29 cellular contexts compared by ENCODE assay signal in the genomic region with DNA sequence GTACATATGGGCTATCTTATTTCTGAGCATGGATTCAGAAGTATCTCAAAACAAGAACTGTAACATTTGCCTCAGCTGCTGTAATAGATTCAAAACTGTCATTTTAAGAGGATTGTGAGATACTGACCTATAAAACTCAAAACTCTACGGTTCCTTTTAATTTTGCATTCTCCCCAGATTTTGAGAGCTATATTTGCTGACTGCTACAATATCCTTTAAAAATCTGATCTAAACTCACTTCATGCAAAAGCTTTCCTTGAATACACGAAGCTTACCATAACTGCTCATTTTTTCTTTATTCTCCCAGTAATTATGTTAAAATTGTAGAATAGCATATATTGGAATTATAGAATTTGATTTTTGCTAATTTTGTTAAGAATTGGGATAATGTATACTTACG.
"Had no signal": no experiment of that assay in that cellular context is flagged by ENCODE, and none has a peak within 500 bp of the region (broad histone marks: within the 10 kb centered on the region; RNA-seq: fewer than 3 reads in every experiment).

No MANE protein-coding gene starts in this region.

- H3K36me3 Mint-ChIP-seq: stimulated activated effector memory CD8-positive, alpha-beta T cell treated with anti-CD3 and anti-CD28 coated beads, Interleukin-12 subunit alpha, Interleukin-12 subunit beta, amount 100 ng/mL, for 72 hours; stimulated activated memory B cell treated with anti-CD40 and anti-IgM and Interleukin-4, amounts not matched to agents 10 μg/mL and 1 μg/mL and 100 μg/mL, for 72 hours; type B pancreatic cell had no signal

- H3K4me1 ChIP-seq: stomach, suprapubic skin, testis, thyroid gland, tibial artery, tibial nerve, transverse colon, upper lobe of left lung, upper lobe of right lung, uterus, vagina had no signal

- H3K27ac ChIP-seq: stomach, suprapubic skin, testis, thoracic aorta, thyroid gland, tibial artery, tibial nerve, transverse colon, upper lobe of left lung, upper lobe of right lung, uterus, vagina had no signal

- H3K27ac Mint-ChIP-seq: stimulated activated effector memory CD8-positive, alpha-beta T cell treated with anti-CD3 and anti-CD28 coated beads, Interleukin-12 subunit alpha, Interleukin-12 subunit beta, amount 100 ng/mL, for 72 hours; stimulated activated memory B cell treated with anti-CD40 and anti-IgM and Interleukin-4, amounts not matched to agents 10 μg/mL and 1 μg/mL and 100 μg/mL, for 72 hours; stimulated activated naive B cell treated with anti-CD40 and anti-IgM and Interleukin-4, amounts not matched to agents 10 μg/mL and 1 μg/mL and 100 μg/mL, for 72 hours; stimulated activated naive CD8-positive, alpha-beta T cell treated with anti-CD3 and anti-CD28 coated beads, Interleukin-15, amount 100 ng/mL, for 72 hours; stimulated activated naive CD8-positive, alpha-beta T cell treated with anti-CD3 and anti-CD28 coated beads, Interleukin-15, Interleukin-2, amounts not matched to agents 100 ng/mL and 50 ng/mL, for 24 hours; type B pancreatic cell had no signal

- H3K4me1 Mint-ChIP-seq: stimulated activated effector memory CD8-positive, alpha-beta T cell treated with anti-CD3 and anti-CD28 coated beads, Interleukin-12 subunit alpha, Interleukin-12 subunit beta, amount 100 ng/mL, for 72 hours; stimulated activated memory B cell treated with anti-CD40 and anti-IgM and Interleukin-4, amounts not matched to agents 10 μg/mL and 1 μg/mL and 100 μg/mL, for 72 hours; stimulated activated naive B cell treated with anti-CD40 and anti-IgM and Interleukin-4, amounts not matched to agents 10 μg/mL and 1 μg/mL and 100 μg/mL, for 72 hours; stimulated activated naive CD8-positive, alpha-beta T cell treated with anti-CD3 and anti-CD28 coated beads, Interleukin-15, amount 100 ng/mL, for 72 hours had no signal

- H3K9me3 Mint-ChIP-seq: stimulated activated memory B cell treated with anti-CD40 and anti-IgM and Interleukin-4, amounts not matched to agents 10 μg/mL and 1 μg/mL and 100 μg/mL, for 72 hours; stimulated activated naive CD8-positive, alpha-beta T cell treated with anti-CD3 and anti-CD28 coated beads, Interleukin-15, amount 100 ng/mL, for 72 hours; type B pancreatic cell had no signal

- DNase-seq: stimulated activated CD4-positive, alpha-beta T cell treated with anti-CD3 and anti-CD28 coated beads, Interleukin-2, amount 100 ng/mL, for 48 hours; stimulated activated CD4-positive, alpha-beta T cell treated with anti-CD3 and anti-CD28 coated beads, Interleukin-4, amount 100 ng/mL, for 1 hour; stimulated activated CD4-positive, alpha-beta T cell treated with anti-CD3 and anti-CD28 coated beads, Interleukin-4, amount 100 ng/mL, for 24 hours; stimulated activated CD4-positive, alpha-beta T cell treated with anti-CD3 and anti-CD28 coated beads, Interleukin-4, amount 100 ng/mL, for 4 hours; stimulated activated CD8-positive, alpha-beta memory T cell treated with anti-CD3 and anti-CD28 coated beads, Interleukin-4, amount 100 ng/mL, for 48 hours; stimulated activated naive B cell treated with anti-CD40 and anti-IgM and Interleukin-4, amounts not matched to agents 10 μg/mL and 1 μg/mL and 100 μg/mL, for 72 hours; stimulated activated naive CD4-positive, alpha-beta T cell; stimulated activated naive CD4-positive, alpha-beta T cell treated with Interleukin-2 at 50 U/mL for 16 hours; stimulated activated naive CD8-positive, alpha-beta T cell treated with anti-CD3 and anti-CD28 coated beads, Interleukin-15, amount 100 ng/mL, for 72 hours; stimulated activated naive CD8-positive, alpha-beta T cell treated with anti-CD3 and anti-CD28 coated beads, Interleukin-15, Interleukin-2, amounts not matched to agents 100 U/mL and 50 U/mL, for 24 hours; stomach; substantia nigra; testis; thyroid gland; tibial artery; transverse colon; trophoblast cell; upper lobe of left lung; upper lobe of right lung; uterus had no signal

- H3K4me3 Mint-ChIP-seq: stimulated activated effector memory CD8-positive, alpha-beta T cell treated with anti-CD3 and anti-CD28 coated beads, Interleukin-12 subunit alpha, Interleukin-12 subunit beta, amount 100 ng/mL, for 72 hours; stimulated activated memory B cell treated with anti-CD40 and anti-IgM and Interleukin-4, amounts not matched to agents 10 μg/mL and 1 μg/mL and 100 μg/mL, for 72 hours; stimulated activated naive B cell treated with anti-CD40 and anti-IgM and Interleukin-4, amounts not matched to agents 10 μg/mL and 1 μg/mL and 100 μg/mL, for 72 hours; stimulated activated naive CD8-positive, alpha-beta T cell treated with anti-CD3 and anti-CD28 coated beads, Interleukin-15, amount 100 ng/mL, for 72 hours; stimulated activated naive CD8-positive, alpha-beta T cell treated with anti-CD3 and anti-CD28 coated beads, Interleukin-15, Interleukin-2, amounts not matched to agents 100 ng/mL and 50 ng/mL, for 24 hours; type B pancreatic cell had no signal

- H3K4me3 ChIP-seq: stomach, suprapubic skin, testis, thoracic aorta, thyroid gland, tibial artery, tibial nerve, transverse colon, upper lobe of left lung, upper lobe of right lung, uterus, vagina had no signal

- H3K27me3 ChIP-seq: stomach, suprapubic skin, testis, thyroid gland, tibial artery, tibial nerve, transverse colon, upper lobe of left lung, upper lobe of right lung, uterus, vagina had no signal

- H3K9me3 ChIP-seq: suprapubic skin, testis, thoracic aorta, thyroid gland, tibial artery, tibial nerve, transverse colon, upper lobe of left lung, upper lobe of right lung, uterus, vagina had no signal

- H3K27me3 Mint-ChIP-seq: stimulated activated memory B cell treated with anti-CD40 and anti-IgM and Interleukin-4, amounts not matched to agents 10 μg/mL and 1 μg/mL and 100 μg/mL, for 72 hours; stimulated activated naive B cell treated with anti-CD40 and anti-IgM and Interleukin-4, amounts not matched to agents 10 μg/mL and 1 μg/mL and 100 μg/mL, for 72 hours; stimulated activated naive CD8-positive, alpha-beta T cell treated with anti-CD3 and anti-CD28 coated beads, Interleukin-15, amount 100 ng/mL, for 72 hours; stimulated activated naive CD8-positive, alpha-beta T cell treated with anti-CD3 and anti-CD28 coated beads, Interleukin-15, Interleukin-2, amounts not matched to agents 100 ng/mL and 50 ng/mL, for 24 hours; type B pancreatic cell had no signal

- ATAC-seq: stimulated activated effector memory CD8-positive, alpha-beta T cell treated with anti-CD3 and anti-CD28 coated beads, Interleukin-12 subunit alpha, Interleukin-12 subunit beta, amount 100 ng/mL, for 72 hours; stimulated activated memory B cell treated with anti-CD40 and anti-IgM and Interleukin-4, amounts not matched to agents 10 μg/mL and 1 μg/mL and 100 μg/mL, for 72 hours; stimulated activated naive B cell treated with anti-CD40 and anti-IgM and Interleukin-4, amounts not matched to agents 10 μg/mL and 1 μg/mL and 100 μg/mL, for 72 hours; stimulated activated naive CD8-positive, alpha-beta T cell treated with anti-CD3 and anti-CD28 coated beads, Interleukin-15, amount 100 ng/mL, for 72 hours; stimulated activated naive CD8-positive, alpha-beta T cell treated with anti-CD3 and anti-CD28 coated beads, Interleukin-15, Interleukin-2, amounts not matched to agents 100 U/mL and 50 U/mL, for 24 hours; upper lobe of right lung had no signal

- H3K36me3 ChIP-seq: stomach, suprapubic skin, thoracic aorta, thyroid gland, tibial artery, tibial nerve, transverse colon, upper lobe of left lung, upper lobe of right lung, uterus, vagina had no signal

- FAIRE-seq: urothelium cell line had no signal
